12 cellular contexts compared by ENCODE assay signal in genomic region chr13:110634558-110634957, GRCh38. TPM values are rescaled to one million over a fixed set of nuclear protein-coding genes. Genes with fewer than 3 reads are reported as not detected.
DNase-seq lines count a peak whose midpoint lies in the region; ATAC-seq and TF ChIP-seq lines count a peak whose summit lies in the region.
"Had no signal": no experiment of that assay in that cellular context is flagged by ENCODE, and none has a peak within 500 bp of the region (broad histone marks: within the 10 kb centered on the region; RNA-seq: fewer than 3 reads in every experiment).

No MANE protein-coding gene starts in this region.

- H3K27me3 ChIP-seq in HCT116 (ENCODE audit: insufficient read depth, low read length) (no peaks in the 10 kb centered on the region), SJSA1 (replicated peaks) (no peaks in the 10 kb centered on the region)

- TF ChIP-seq CTCF in HCT116 (IDR thresholded peaks at IDR 0.05 in 2 of 3, conservative IDR thresholded peaks at IDR 0.05 in 1 of 3; ENCODE audit: borderline replicate concordance in 1 of 3, insufficient read depth in 1 of 3, low read depth in 2 of 3, low read length in 2 of 3), result no peak

- peak; percentile 12 for DNase-seq in HCT116 (ENCODE audit: low read depth, low spot score)
- DNase-seq in SJSA1 (ENCODE audit: low read depth in 1 of 2, low spot score in 2 of 2), result peak; percentile 92 to 100
- DNase-seq in skeletal muscle cell (ENCODE audit: low read depth), result peak; percentile 57
- no peak for DNase-seq in SIG-M5 treated with dmso at 0.1 percent for 504 hours (lab: John Stamatoyannopoulos, UW; ENCODE audit: unreplicated experiment)
- DNase-seq in caudate nucleus (lab: John Stamatoyannopoulos, UW), result no peak
- DNase-seq: activated effector memory CD4-positive, alpha-beta T cell treated with Interleukin-2 at 50 U/mL for 16 hours; NCI-H1105; NCI-H345; nucleus accumbens had no signal

- POLR2A ChIA-PET in HCT116 (lab: Charles Lee), result no interaction called here

- H3K4me2 ChIP-seq in HCT116 (ENCODE audit: low read length), result no peak overlapping the region
- H3K4me2 ChIP-seq: smooth muscle cell had no signal

- ATAC-seq in HCT116, result peak; percentile 69
- ATAC-seq in esophagus mucosa, result peak; percentile 14
- ATAC-seq in GM21526 (IDR thresholded peaks at IDR 0.05; ENCODE audit: low FRiP score, unreplicated experiment), result no peak

- TF ChIP-seq POLR2A in HCT116 (IDR thresholded peaks at IDR 0.05; ENCODE audit: borderline replicate concordance, extremely low read depth, insufficient read depth, insufficient read length), result no peak

- H3K4me3 ChIP-seq in HCT116 (replicated peaks in 1 of 2; ENCODE audit: low read depth in 1 of 2, low read length in 2 of 2), result no peak overlapping the region
- H3K4me3 ChIP-seq in SJSA1, result no peak overlapping the region
- H3K4me3 ChIP-seq in skeletal muscle cell (ENCODE audit: low read depth, low read length), result no peak overlapping the region
- H3K4me3 ChIP-seq: smooth muscle cell had no signal

- H3K27ac ChIP-seq in HCT116 (ENCODE audit: low read depth, low read length) (no peak overlapping the region; the same call in 1 of the 2 replicates), SJSA1 (peak overlapping the region; percentile 14), caudate nucleus (ENCODE audit: low read depth, low read length) (no peak overlapping the region)

- H3K36me3 ChIP-seq in HCT116 (ENCODE audit: control insufficient read depth in 1 of 2, insufficient read depth in 2 of 2, low read length in 2 of 2) (peaks cover 15 to 26% of the 10 kb centered on the region in 2 experiments; a peak in 3 of 4 replicates), SJSA1 (peaks cover 93% of the 10 kb centered on the region)

- RAD21 ChIA-PET in HCT116 (lab: Charles Lee; ENCODE audit: low non-redundant PET in 1 of 2, low total read pairs in 2 of 2, uncharacterized antibody in 2 of 2, unreplicated experiment in 2 of 2), result no interaction called here

- no TSS peak for BruUV-seq in HCT116 (replicated peaks; lab: Mats Ljungman, UMichigan)

- CTCF ChIA-PET in HCT116 (lab: Charles Lee), result no interaction called here

- H3K9ac ChIP-seq in HCT116 (ENCODE audit: low read length), result no peak overlapping the region

- H3K9me3 ChIP-seq in HCT116 (ENCODE audit: control insufficient read depth in 1 of 2, insufficient read depth in 1 of 2, low read depth in 1 of 2, low read length in 2 of 2), result no peaks in the 10 kb centered on the region
- no peaks in the 10 kb centered on the region for H3K9me3 ChIP-seq in SJSA1 (replicated peaks)

- no peak for TF ChIP-seq RAD21 in HCT116 (IDR thresholded peaks at IDR 0.05; ENCODE audit: low read depth)

- H3K79me2 ChIP-seq in HCT116 (ENCODE audit: insufficient read depth, low read length), result peaks cover 48% of the 10 kb centered on the region

- H4K20me1 ChIP-seq in HCT116 (ENCODE audit: insufficient read depth), result 0 out of 2 replicates have a peak, but pooled peaks cover 2% of the 10 kb centered on the region

- no peaks in the 10 kb centered on the region for H3K9me2 ChIP-seq in HCT116 (ENCODE audit: insufficient read depth)

- H3K4me1 ChIP-seq in HCT116 (ENCODE audit: control insufficient read depth in 1 of 2, insufficient read depth in 2 of 2, low read length in 2 of 2), result peaks cover 0 to 13% of the 10 kb centered on the region in 2 experiments; a peak in 1 of 4 replicates
- peaks cover 16% of the 10 kb centered on the region for H3K4me1 ChIP-seq in SJSA1 (replicated peaks)

- intact Hi-C loops in HCT116 (cut with micrococcal nuclease), result no loop called here

- no peak overlapping the region for H2AFZ ChIP-seq in HCT116 (ENCODE audit: low read depth, low read length, poor library complexity, severe bottlenecking)

TF ChIP-seq in HCT116, 20 proteins besides CTCF, POLR2A, EP300 and RAD21:
- TF ChIP-seq ZNF274 (IDR thresholded peaks at IDR 0.05; ENCODE audit: low read depth, low read length) (no peak), MAX (IDR thresholded peaks at IDR 0.05) (peak; percentile 53; the same call in 1 of the 2 replicates), FOSL1 (IDR thresholded peaks at IDR 0.05; ENCODE audit: low read depth) (peak; percentile 12; the same call in 1 of the 2 replicates)
TF ChIP-seq in HCT116: peak in this region for 2.

RNA-seq across cellular contexts. Expression of gene NAXD, which starts 19.2 kb away (rescaled TPM):
- 32.1 TPM for total RNA-seq in HCT116 (2021; ENCODE audit: unreplicated experiment)
- 26.9 and 29.5 TPM in 2 replicates for polyA plus RNA-seq in HCT116 (2012)
- 108 and 124 TPM in 2 replicates for total RNA-seq in SJSA1 (2014; rRNA removed; shearing (Covaris generic))
- 21.4 TPM for total RNA-seq in esophagus mucosa

Comparison
In these comparisons a context has a peak if more than half of its experiments do, and no peak if none do; other contexts are left out.
1. DNase-seq: peak in HCT116 (single experiment), SJSA1 (2 of 2) and skeletal muscle cell (single experiment); none in SIG-M5 treated with dmso at 0.1 percent for 504 hours (single experiment) and caudate nucleus (0 of 61).